In the genomic region with DNA sequence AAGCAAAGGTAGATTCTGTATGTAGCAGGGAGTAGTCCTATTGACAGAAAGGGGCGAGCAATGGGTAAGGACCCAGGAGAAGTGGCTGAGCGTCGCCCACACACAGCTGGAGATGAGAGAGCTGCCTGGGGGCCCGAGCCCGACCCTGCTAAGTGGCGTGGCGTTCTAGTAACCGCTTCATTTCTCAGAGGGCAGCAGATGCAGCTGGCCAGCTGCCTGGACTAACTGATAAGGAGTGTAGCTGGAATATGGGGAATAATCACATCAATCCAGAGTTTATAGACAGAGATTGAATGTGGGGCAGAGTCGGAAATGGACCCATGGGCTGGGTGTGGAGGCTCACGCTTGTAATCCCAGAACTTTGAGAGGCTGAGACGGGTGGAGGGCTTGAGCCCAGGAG, we compare ENCODE assay signal across 27 cellular contexts.
DNase-seq lines count a peak whose midpoint lies in the region; ATAC-seq and TF ChIP-seq lines count a peak whose summit lies in the region.
"Had no signal": no experiment of that assay in that cellular context is flagged by ENCODE, and none has a peak within 500 bp of the region (broad histone marks: within the 10 kb centered on the region; RNA-seq: fewer than 3 reads in every experiment).

No MANE protein-coding gene starts in this region.

- H4K8ac ChIP-seq in neuronal stem cell (ENCODE audit: low read depth, low read length), result no peak overlapping the region

- peaks cover 1% of the 10 kb centered on the region for H3K79me1 ChIP-seq in neuronal stem cell (ENCODE audit: low read depth, low read length)

- BruUV-seq in MCF 10A (replicated peaks; lab: Mats Ljungman, UMichigan), result no TSS peak

- H3K36me3 Mint-ChIP-seq in T-helper 17 cell (ENCODE audit: low read depth) (peaks cover 5% of the 10 kb centered on the region), MCF 10A (ENCODE audit: insufficient read depth, unreplicated experiment) (no peaks in the 10 kb centered on the region)

- DNase-seq in DMS 273 (lab: John Stamatoyannopoulos, UW; ENCODE audit: unreplicated experiment), result peak; percentile 29
- no peak for DNase-seq in DMS 273 treated with DMSO at 0.1 percent for 48 hours (lab: John Stamatoyannopoulos, UW)
- DNase-seq in NCI-H146 treated with DMSO at 0.1 percent for 48 hours (lab: John Stamatoyannopoulos, UW; ENCODE audit: unreplicated experiment), result peak; percentile 11
- DNase-seq in T-helper 17 cell, result no peak
- DNase-seq in neuronal stem cell (ENCODE audit: low spot score), result no peak
- no peak for DNase-seq in MCF 10A (ENCODE audit: unreplicated experiment)
- no peak for DNase-seq in foreskin keratinocyte
- no peak for DNase-seq in heart right ventricle
- DNase-seq: activated B cell treated with CpG ODN at 0.5 μM for 24 hours; activated CD4-positive, alpha-beta T cell treated with anti-CD3 and anti-CD28 coated beads, Interleukin-2, amount 50 U/mL, for 48 hours; activated CD8-positive, alpha-beta memory T cell treated with anti-CD3 and anti-CD28 coated beads, Interleukin-2, amount 50 U/mL, for 48 hours; amygdala; CD4-positive, CD25-positive, alpha-beta regulatory T cell; cortex of kidney; esophagus squamous epithelium; gastrocnemius medialis; KG1; natural killer cell; NCI-H1436 treated with DMSO at 0.1 percent for 48 hours; Right ventricle myocardium superior; stimulated activated CD4-positive, alpha-beta T cell treated with anti-CD3 and anti-CD28 coated beads, Interleukin-12 subunit alpha, Interleukin-12 subunit beta, amount 100 ng/mL, for 4 hours; stimulated activated CD4-positive, alpha-beta T cell treated with anti-CD3 and anti-CD28 coated beads, Interleukin-4, amount 100 ng/mL, for 4 hours; SW 1271; tibial artery had no signal

- peaks cover 4 to 10% of the 10 kb centered on the region in 2 donors for H3K4me1 ChIP-seq in neuronal stem cell (ENCODE audit: control insufficient read depth in 2 of 2, insufficient read depth in 1 of 2, low read depth in 1 of 2, low read length in 2 of 2)
- H3K4me1 ChIP-seq in foreskin keratinocyte, result peaks cover 7% of the 10 kb centered on the region
- peaks cover 0 to 19% (median 7%) of the 10 kb centered on the region in 9 donors for H3K4me1 ChIP-seq in heart right ventricle
- H3K4me1 ChIP-seq: tibial artery had no signal

- H3K27me3 Mint-ChIP-seq in T-helper 17 cell (no peaks in the 10 kb centered on the region), MCF 10A (ENCODE audit: insufficient read depth, unreplicated experiment) (no peaks in the 10 kb centered on the region)
- H3K27me3 Mint-ChIP-seq: activated B cell treated with CpG ODN at 0.5 μM for 24 hours; CD4-positive, CD25-positive, alpha-beta regulatory T cell; stimulated activated naive CD8-positive, alpha-beta T cell treated with anti-CD3 and anti-CD28 coated beads, Interleukin-15, Interleukin-2, amounts not matched to agents 100 ng/mL and 50 ng/mL, for 24 hours had no signal

- no peak overlapping the region for H3K14ac ChIP-seq in neuronal stem cell (ENCODE audit: low read length)

- H3K4me3 ChIP-seq in neuronal stem cell (ENCODE audit: low read length in 2 of 2) (no peak overlapping the region), heart right ventricle (no peak overlapping the region)
- H3K4me3 ChIP-seq: esophagus squamous epithelium, gastrocnemius medialis, tibial artery had no signal

- H3K27ac ChIP-seq in neuronal stem cell (replicated peaks; ENCODE audit: low read length) (no peak overlapping the region), foreskin keratinocyte (no peak overlapping the region), heart right ventricle (no peak overlapping the region)
- H3K27ac ChIP-seq: 22Rv1, esophagus squamous epithelium, gastrocnemius medialis, tibial artery had no signal

- H3K9me3 Mint-ChIP-seq in MCF 10A (ENCODE audit: unreplicated experiment), result no peaks in the 10 kb centered on the region
- H3K9me3 Mint-ChIP-seq: activated B cell treated with CpG ODN at 0.5 μM for 24 hours; CD4-positive, CD25-positive, alpha-beta regulatory T cell; natural killer cell; stimulated activated naive CD8-positive, alpha-beta T cell treated with anti-CD3 and anti-CD28 coated beads, Interleukin-15, Interleukin-2, amounts not matched to agents 100 ng/mL and 50 ng/mL, for 24 hours had no signal

- H2AK5ac ChIP-seq in neuronal stem cell (ENCODE audit: low read depth, low read length), result peak overlapping the region; percentile 33

- H3K4ac ChIP-seq in neuronal stem cell (ENCODE audit: low read length), result no peak overlapping the region

- no peak overlapping the region for H2BK120ac ChIP-seq in neuronal stem cell (ENCODE audit: low read depth, low read length)

- H2AFZ ChIP-seq in neuronal stem cell (ENCODE audit: low read length), result no peak overlapping the region

- H3K27me3 ChIP-seq in neuronal stem cell (ENCODE audit: control insufficient read depth in 3 of 3, insufficient read depth in 3 of 3, low read depth in 1 of 3, low read length in 3 of 3), result peaks cover 0 to 7% (median 0%) of the 10 kb centered on the region in 3 experiments
- H3K27me3 ChIP-seq in foreskin keratinocyte, result no peaks in the 10 kb centered on the region
- H3K27me3 ChIP-seq in heart right ventricle, result no peaks in the 10 kb centered on the region
- H3K27me3 ChIP-seq: esophagus squamous epithelium, gastrocnemius medialis, tibial artery had no signal

- H3K23ac ChIP-seq in neuronal stem cell (ENCODE audit: low read depth, low read length, poor library complexity), result no peak overlapping the region

- no peak overlapping the region for H2BK15ac ChIP-seq in neuronal stem cell (ENCODE audit: low read length)

- H2BK12ac ChIP-seq in neuronal stem cell (ENCODE audit: low read length), result no peak overlapping the region

- WGBS in neuronal stem cell (ENCODE audit: extremely low coverage in 2 of 2, insufficient read length in 2 of 2, insufficient replicate concordance in 1 of 2), 2 donors, result no CpG with 5 or more reads among the region's 11 CpGs
- 56 to 58% methylated on average over 11 of the region's 11 CpGs for WGBS in heart right ventricle, 2 donors

- H4K91ac ChIP-seq in neuronal stem cell (ENCODE audit: low read depth, low read length, poor library complexity), result no peak overlapping the region

- TF ChIP-seq CTCF in MCF 10A (IDR thresholded peaks at IDR 0.05; ENCODE audit: unreplicated experiment) (no peak), foreskin keratinocyte (conservative IDR thresholded peaks at IDR 0.05) (no peak), heart right ventricle (IDR thresholded peaks at IDR 0.05) (no peak)

- H3K4me1 Mint-ChIP-seq in T-helper 17 cell (peaks cover 2% of the 10 kb centered on the region), MCF 10A (ENCODE audit: insufficient read depth, unreplicated experiment) (no peaks in the 10 kb centered on the region)

- no peak overlapping the region for H2BK5ac ChIP-seq in neuronal stem cell (ENCODE audit: low read length)

- intact Hi-C loops in MCF 10A (cut with micrococcal nuclease) (no loop called here), heart right ventricle (cut with DNase I) (no loop called here)

- ATAC-seq in T-helper 17 cell, result no peak
- no peak for ATAC-seq in foreskin keratinocyte
- ATAC-seq in heart right ventricle, result no peak
- ATAC-seq: gastrocnemius medialis, natural killer cell, right cardiac atrium had no signal

- H3K36me3 ChIP-seq in neuronal stem cell (replicated peaks in 1 of 2; ENCODE audit: control insufficient read depth in 2 of 2, insufficient read depth in 2 of 2, low read length in 2 of 2) (no peaks in the 10 kb centered on the region), heart right ventricle (peaks cover 0 to 6% (median 0%) of the 10 kb centered on the region in 9 donors)
- H3K36me3 ChIP-seq: tibial artery had no signal

- no peak overlapping the region for H3K18ac ChIP-seq in neuronal stem cell (ENCODE audit: low read length)

- CTCF ChIA-PET in MCF 10A (lab: Yijun Ruan, JAX), result interaction anchor here (0.7 kb wide), 1 partner anchor 41 kb away, joined by 3 read pairs; no protein-coding TSS in a partner anchor

- no peak overlapping the region for H3K9ac ChIP-seq in neuronal stem cell (ENCODE audit: low read depth, low read length, poor library complexity)

- H3K4me3 Mint-ChIP-seq in T-helper 17 cell, result no peak overlapping the region
- H3K4me3 Mint-ChIP-seq in MCF 10A (ENCODE audit: unreplicated experiment), result no peak overlapping the region
- H3K4me3 Mint-ChIP-seq: activated B cell treated with CpG ODN at 0.5 μM for 24 hours; CD4-positive, CD25-positive, alpha-beta regulatory T cell; natural killer cell; stimulated activated naive CD8-positive, alpha-beta T cell treated with anti-CD3 and anti-CD28 coated beads, Interleukin-15, Interleukin-2, amounts not matched to agents 100 ng/mL and 50 ng/mL, for 24 hours had no signal

- H3K27ac Mint-ChIP-seq in T-helper 17 cell, result peak overlapping the region; percentile 67
- H3K27ac Mint-ChIP-seq in MCF 10A (ENCODE audit: low read depth, unreplicated experiment), result no peak overlapping the region
- H3K27ac Mint-ChIP-seq: activated B cell treated with CpG ODN at 0.5 μM for 24 hours; stimulated activated naive CD8-positive, alpha-beta T cell treated with anti-CD3 and anti-CD28 coated beads, Interleukin-15, Interleukin-2, amounts not matched to agents 100 ng/mL and 50 ng/mL, for 24 hours had no signal

- H3K9me3 ChIP-seq in T-helper 17 cell (ENCODE audit: control insufficient read depth, low read length, poor library complexity, severe bottlenecking) (no peaks in the 10 kb centered on the region), neuronal stem cell (replicated peaks in 1 of 2; ENCODE audit: control insufficient read depth in 2 of 2, insufficient read depth in 1 of 2, low read depth in 1 of 2, low read length in 2 of 2) (no peaks in the 10 kb centered on the region), heart right ventricle (no peaks in the 10 kb centered on the region)
- H3K9me3 ChIP-seq: esophagus squamous epithelium, gastrocnemius medialis, tibial artery had no signal

- no peak overlapping the region for H3K4me2 ChIP-seq in neuronal stem cell (ENCODE audit: insufficient read depth, low read length, poor library complexity, severe bottlenecking)

- POLR2A ChIA-PET in MCF 10A (lab: Yijun Ruan, JAX), result interaction anchor here (1.1 to 1.8 kb wide), 5 partner anchors 10 to 245 kb away, joined by 3 to 7 read pairs (median 6); partner anchors contain the start of gene RSPH3

Comparison
In these comparisons a context has a peak if more than half of its experiments do, and no peak if none do; other contexts are left out.
1. DNase-seq: peak in DMS 273 (single experiment) and NCI-H146 treated with DMSO at 0.1 percent for 48 hours (single experiment); none in DMS 273 treated with DMSO at 0.1 percent for 48 hours (single experiment), T-helper 17 cell (0 of 3), neuronal stem cell (single experiment), MCF 10A (single experiment), foreskin keratinocyte (0 of 2) and heart right ventricle (0 of 2).